In the genomic region with DNA sequence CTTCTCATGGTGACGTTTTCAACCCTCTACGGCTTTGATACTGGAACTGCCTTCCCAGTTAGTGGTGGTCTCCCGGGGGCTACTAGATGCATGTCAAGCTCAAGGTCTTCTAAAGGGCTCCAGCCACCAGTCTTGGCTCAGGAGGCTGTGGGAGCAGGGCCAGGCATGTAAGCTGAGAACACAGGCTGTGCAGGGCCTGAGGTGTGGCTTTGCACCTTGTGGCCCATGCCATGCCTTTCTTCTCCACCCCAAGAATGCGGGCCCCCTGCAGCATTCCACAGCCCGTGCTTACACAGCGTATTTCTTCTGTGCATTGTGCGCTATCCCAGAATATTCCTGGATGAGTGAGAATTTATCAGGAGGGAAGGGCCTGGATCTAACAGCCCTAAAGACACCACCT, we compare ENCODE assay signal across 1 cellular context.
TF ChIP-seq lines count a peak whose summit lies in the region.

No MANE protein-coding gene starts in this region.

TF ChIP-seq in GM23338, 12 proteins besides CTCF, POLR2A, EP300 and RAD21:
- TF ChIP-seq, protein P1, sequence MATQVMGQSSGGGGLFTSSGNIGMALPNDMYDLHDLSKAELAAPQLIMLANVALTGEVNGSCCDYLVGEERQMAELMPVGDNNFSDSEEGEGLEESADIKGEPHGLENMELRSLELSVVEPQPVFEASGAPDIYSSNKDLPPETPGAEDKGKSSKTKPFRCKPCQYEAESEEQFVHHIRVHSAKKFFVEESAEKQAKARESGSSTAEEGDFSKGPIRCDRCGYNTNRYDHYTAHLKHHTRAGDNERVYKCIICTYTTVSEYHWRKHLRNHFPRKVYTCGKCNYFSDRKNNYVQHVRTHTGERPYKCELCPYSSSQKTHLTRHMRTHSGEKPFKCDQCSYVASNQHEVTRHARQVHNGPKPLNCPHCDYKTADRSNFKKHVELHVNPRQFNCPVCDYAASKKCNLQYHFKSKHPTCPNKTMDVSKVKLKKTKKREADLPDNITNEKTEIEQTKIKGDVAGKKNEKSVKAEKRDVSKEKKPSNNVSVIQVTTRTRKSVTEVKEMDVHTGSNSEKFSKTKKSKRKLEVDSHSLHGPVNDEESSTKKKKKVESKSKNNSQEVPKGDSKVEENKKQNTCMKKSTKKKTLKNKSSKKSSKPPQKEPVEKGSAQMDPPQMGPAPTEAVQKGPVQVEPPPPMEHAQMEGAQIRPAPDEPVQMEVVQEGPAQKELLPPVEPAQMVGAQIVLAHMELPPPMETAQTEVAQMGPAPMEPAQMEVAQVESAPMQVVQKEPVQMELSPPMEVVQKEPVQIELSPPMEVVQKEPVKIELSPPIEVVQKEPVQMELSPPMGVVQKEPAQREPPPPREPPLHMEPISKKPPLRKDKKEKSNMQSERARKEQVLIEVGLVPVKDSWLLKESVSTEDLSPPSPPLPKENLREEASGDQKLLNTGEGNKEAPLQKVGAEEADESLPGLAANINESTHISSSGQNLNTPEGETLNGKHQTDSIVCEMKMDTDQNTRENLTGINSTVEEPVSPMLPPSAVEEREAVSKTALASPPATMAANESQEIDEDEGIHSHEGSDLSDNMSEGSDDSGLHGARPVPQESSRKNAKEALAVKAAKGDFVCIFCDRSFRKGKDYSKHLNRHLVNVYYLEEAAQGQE (IDR thresholded peaks at IDR 0.05; ENCODE audit: unreplicated experiment): no peak
- TF ChIP-seq EZH2 (IDR thresholded peaks at IDR 0.05; ENCODE audit: low read depth, unreplicated experiment): no peak
- no peak for TF ChIP-seq NANOG (IDR thresholded peaks at IDR 0.05; ENCODE audit: borderline replicate concordance)
- no peak for TF ChIP-seq ZNF331 (CRISPR knock-in tag; IDR thresholded peaks at IDR 0.05; ENCODE audit: low read depth)
- no peak for TF ChIP-seq STAT1 (IDR thresholded peaks at IDR 0.05; ENCODE audit: unreplicated experiment)
- no peak for TF ChIP-seq EZH2phosphoT487 (IDR thresholded peaks at IDR 0.05; ENCODE audit: unreplicated experiment)
- TF ChIP-seq CREB1 (CRISPR knock-in tag; IDR thresholded peaks at IDR 0.05; ENCODE audit: low read depth): no peak
- TF ChIP-seq, protein P2, sequence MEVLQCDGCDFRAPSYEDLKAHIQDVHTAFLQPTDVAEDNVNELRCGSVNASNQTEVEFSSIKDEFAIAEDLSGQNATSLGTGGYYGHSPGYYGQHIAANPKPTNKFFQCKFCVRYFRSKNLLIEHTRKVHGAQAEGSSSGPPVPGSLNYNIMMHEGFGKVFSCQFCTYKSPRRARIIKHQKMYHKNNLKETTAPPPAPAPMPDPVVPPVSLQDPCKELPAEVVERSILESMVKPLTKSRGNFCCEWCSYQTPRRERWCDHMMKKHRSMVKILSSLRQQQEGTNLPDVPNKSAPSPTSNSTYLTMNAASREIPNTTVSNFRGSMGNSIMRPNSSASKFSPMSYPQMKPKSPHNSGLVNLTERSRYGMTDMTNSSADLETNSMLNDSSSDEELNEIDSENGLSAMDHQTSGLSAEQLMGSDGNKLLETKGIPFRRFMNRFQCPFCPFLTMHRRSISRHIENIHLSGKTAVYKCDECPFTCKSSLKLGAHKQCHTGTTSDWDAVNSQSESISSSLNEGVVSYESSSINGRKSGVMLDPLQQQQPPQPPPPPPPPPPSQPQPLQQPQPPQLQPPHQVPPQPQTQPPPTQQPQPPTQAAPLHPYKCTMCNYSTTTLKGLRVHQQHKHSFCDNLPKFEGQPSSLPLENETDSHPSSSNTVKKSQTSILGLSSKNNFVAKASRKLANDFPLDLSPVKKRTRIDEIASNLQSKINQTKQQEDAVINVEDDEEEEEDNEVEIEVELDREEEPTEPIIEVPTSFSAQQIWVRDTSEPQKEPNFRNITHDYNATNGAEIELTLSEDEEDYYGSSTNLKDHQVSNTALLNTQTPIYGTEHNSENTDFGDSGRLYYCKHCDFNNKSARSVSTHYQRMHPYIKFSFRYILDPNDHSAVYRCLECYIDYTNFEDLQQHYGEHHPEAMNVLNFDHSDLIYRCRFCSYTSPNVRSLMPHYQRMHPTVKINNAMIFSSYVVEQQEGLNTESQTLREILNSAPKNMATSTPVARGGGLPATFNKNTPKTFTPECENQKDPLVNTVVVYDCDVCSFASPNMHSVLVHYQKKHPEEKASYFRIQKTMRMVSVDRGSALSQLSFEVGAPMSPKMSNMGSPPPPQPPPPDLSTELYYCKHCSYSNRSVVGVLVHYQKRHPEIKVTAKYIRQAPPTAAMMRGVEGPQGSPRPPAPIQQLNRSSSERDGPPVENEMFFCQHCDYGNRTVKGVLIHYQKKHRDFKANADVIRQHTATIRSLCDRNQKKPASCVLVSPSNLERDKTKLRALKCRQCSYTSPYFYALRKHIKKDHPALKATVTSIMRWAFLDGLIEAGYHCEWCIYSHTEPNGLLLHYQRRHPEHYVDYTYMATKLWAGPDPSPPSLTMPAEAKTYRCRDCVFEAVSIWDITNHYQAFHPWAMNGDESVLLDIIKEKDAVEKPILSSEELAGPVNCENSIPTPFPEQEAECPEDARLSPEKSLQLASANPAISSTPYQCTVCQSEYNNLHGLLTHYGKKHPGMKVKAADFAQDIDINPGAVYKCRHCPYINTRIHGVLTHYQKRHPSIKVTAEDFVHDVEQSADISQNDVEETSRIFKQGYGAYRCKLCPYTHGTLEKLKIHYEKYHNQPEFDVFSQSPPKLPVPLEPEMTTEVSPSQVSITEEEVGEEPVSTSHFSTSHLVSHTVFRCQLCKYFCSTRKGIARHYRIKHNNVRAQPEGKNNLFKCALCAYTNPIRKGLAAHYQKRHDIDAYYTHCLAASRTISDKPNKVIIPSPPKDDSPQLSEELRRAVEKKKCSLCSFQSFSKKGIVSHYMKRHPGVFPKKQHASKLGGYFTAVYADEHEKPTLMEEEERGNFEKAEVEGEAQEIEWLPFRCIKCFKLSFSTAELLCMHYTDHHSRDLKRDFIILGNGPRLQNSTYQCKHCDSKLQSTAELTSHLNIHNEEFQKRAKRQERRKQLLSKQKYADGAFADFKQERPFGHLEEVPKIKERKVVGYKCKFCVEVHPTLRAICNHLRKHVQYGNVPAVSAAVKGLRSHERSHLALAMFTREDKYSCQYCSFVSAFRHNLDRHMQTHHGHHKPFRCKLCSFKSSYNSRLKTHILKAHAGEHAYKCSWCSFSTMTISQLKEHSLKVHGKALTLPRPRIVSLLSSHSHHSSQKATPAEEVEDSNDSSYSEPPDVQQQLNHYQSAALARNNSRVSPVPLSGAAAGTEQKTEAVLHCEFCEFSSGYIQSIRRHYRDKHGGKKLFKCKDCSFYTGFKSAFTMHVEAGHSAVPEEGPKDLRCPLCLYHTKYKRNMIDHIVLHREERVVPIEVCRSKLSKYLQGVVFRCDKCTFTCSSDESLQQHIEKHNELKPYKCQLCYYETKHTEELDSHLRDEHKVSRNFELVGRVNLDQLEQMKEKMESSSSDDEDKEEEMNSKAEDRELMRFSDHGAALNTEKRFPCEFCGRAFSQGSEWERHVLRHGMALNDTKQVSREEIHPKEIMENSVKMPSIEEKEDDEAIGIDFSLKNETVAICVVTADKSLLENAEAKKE (CRISPR knock-in tag; IDR thresholded peaks at IDR 0.05): no peak
- no peak for TF ChIP-seq ZNF114 (CRISPR knock-in tag; IDR thresholded peaks at IDR 0.05)
- TF ChIP-seq JUNB (IDR thresholded peaks at IDR 0.05; ENCODE audit: unreplicated experiment): no peak
- TF ChIP-seq, protein P3, sequence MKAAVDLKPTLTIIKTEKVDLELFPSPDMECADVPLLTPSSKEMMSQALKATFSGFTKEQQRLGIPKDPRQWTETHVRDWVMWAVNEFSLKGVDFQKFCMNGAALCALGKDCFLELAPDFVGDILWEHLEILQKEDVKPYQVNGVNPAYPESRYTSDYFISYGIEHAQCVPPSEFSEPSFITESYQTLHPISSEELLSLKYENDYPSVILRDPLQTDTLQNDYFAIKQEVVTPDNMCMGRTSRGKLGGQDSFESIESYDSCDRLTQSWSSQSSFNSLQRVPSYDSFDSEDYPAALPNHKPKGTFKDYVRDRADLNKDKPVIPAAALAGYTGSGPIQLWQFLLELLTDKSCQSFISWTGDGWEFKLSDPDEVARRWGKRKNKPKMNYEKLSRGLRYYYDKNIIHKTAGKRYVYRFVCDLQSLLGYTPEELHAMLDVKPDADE (IDR thresholded peaks at IDR 0.05): no peak
- TF ChIP-seq POLR2AphosphoS5 (IDR thresholded peaks at IDR 0.05; ENCODE audit: low read depth): no peak
